In the genomic region with DNA sequence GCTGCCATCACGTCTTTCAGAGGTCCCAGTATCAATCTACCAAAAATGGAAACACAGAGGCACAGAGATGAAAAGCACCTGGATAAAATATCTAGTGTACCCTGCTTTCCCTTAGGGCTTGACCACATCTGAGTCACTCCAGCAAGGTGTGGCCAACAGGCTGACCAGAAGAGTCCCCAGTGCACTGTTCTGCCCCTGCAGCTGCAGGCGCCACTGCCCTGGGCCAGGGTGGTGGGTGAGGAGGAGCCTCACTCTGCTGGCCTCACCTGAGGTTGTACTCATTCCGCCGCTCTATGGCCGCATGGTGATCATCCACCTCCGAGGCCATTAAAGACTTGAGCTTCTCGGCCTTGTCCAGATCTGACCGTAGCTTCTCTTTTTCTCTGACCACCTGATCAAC, we compare ENCODE assay signal across 1 cellular context.
TF ChIP-seq lines count a peak whose summit lies in the region.

No MANE protein-coding gene starts in this region.

TF ChIP-seq in IMR-90, 13 proteins besides CTCF, POLR2A, EP300 and RAD21 (continued from another document):
- TF ChIP-seq MAZ (IDR thresholded peaks at IDR 0.05; ENCODE audit: borderline replicate concordance, low read depth, low read length) = no peak
- TF ChIP-seq, protein P1, sequence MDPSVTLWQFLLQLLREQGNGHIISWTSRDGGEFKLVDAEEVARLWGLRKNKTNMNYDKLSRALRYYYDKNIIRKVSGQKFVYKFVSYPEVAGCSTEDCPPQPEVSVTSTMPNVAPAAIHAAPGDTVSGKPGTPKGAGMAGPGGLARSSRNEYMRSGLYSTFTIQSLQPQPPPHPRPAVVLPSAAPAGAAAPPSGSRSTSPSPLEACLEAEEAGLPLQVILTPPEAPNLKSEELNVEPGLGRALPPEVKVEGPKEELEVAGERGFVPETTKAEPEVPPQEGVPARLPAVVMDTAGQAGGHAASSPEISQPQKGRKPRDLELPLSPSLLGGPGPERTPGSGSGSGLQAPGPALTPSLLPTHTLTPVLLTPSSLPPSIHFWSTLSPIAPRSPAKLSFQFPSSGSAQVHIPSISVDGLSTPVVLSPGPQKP (IDR thresholded peaks at IDR 0.05; ENCODE audit: borderline replicate concordance, low read depth, low read length) = no peak
